21 cellular contexts compared by ENCODE assay signal in genomic region chr7:149827089-149827981, GRCh38. TPM values are rescaled to one million over a fixed set of nuclear protein-coding genes. Genes with fewer than 3 reads are reported as not detected.
DNase-seq lines count a peak whose midpoint lies in the region; ATAC-seq lines count a peak whose summit lies in the region.
"Had no signal": no experiment of that assay in that cellular context is flagged by ENCODE, and none has a peak within 500 bp of the region (broad histone marks: within the 10 kb centered on the region; RNA-seq: fewer than 3 reads in every experiment).

No MANE protein-coding gene starts in this region.

- H3K4me1 ChIP-seq in BLaER1: peaks cover 68% of the 10 kb centered on the region

- H3K4me1 Mint-ChIP-seq in activated T-helper 17 cell treated with anti-CD3 and anti-CD28 coated beads, Interleukin-2, amount 50 U/mL, for 72 hours: no peaks in the 10 kb centered on the region
- H3K4me1 Mint-ChIP-seq: activated CD4-positive, alpha-beta T cell treated with anti-CD3 and anti-CD28 coated beads, Interleukin-2, amount 10 ng/mL, durations not matched to agents 7 days and 5 days; activated naive CD4-positive, alpha-beta T cell treated with anti-CD3 and anti-CD28 coated beads, Interleukin-2, amount 50 U/mL, for 24 hours had no signal

- H3K27ac ChIP-seq in BLaER1: peak overlapping the region; percentile 85
- H3K27ac ChIP-seq: thoracic aorta, WERI-Rb-1 had no signal

- H3K36me3 Mint-ChIP-seq in activated T-helper 17 cell treated with anti-CD3 and anti-CD28 coated beads, Interleukin-2, amount 50 U/mL, for 72 hours (ENCODE audit: low read depth): no peaks in the 10 kb centered on the region
- H3K36me3 Mint-ChIP-seq: activated naive CD4-positive, alpha-beta T cell treated with anti-CD3 and anti-CD28 coated beads, Interleukin-2, amount 50 U/mL, for 24 hours; naive B cell; stimulated activated naive B cell treated with anti-CD40 and anti-IgM and Interleukin-4, amounts not matched to agents 10 μg/mL and 1 μg/mL and 100 μg/mL, for 72 hours had no signal

- peak; percentile 25 for ATAC-seq in activated T-helper 17 cell treated with anti-CD3 and anti-CD28 coated beads, Interleukin-2, amount 50 U/mL, for 72 hours (replicated peaks)
- ATAC-seq: stimulated activated naive B cell treated with anti-CD40 and anti-IgM and Interleukin-4, amounts not matched to agents 10 μg/mL and 1 μg/mL and 100 μg/mL, for 72 hours had no signal

- no peaks in the 10 kb centered on the region for H4K20me1 ChIP-seq in BLaER1

- H3K27me3 Mint-ChIP-seq in activated T-helper 17 cell treated with anti-CD3 and anti-CD28 coated beads, Interleukin-2, amount 50 U/mL, for 72 hours: peaks cover 3% of the 10 kb centered on the region

- no peak overlapping the region for H3K27ac Mint-ChIP-seq in activated T-helper 17 cell treated with anti-CD3 and anti-CD28 coated beads, Interleukin-2, amount 50 U/mL, for 72 hours
- H3K27ac Mint-ChIP-seq: activated CD4-positive, alpha-beta T cell treated with anti-CD3 and anti-CD28 coated beads, Interleukin-2, amount 10 ng/mL, durations not matched to agents 7 days and 5 days; activated naive CD4-positive, alpha-beta T cell treated with anti-CD3 and anti-CD28 coated beads, Interleukin-2, amount 50 U/mL, for 24 hours; CD4-positive, alpha-beta T cell; stimulated activated naive B cell treated with anti-CD40 and anti-IgM and Interleukin-4, amounts not matched to agents 10 μg/mL and 1 μg/mL and 100 μg/mL, for 72 hours had no signal

- H3K9ac ChIP-seq in BLaER1: peak overlapping the region; percentile 64; the same call in 1 of the 2 replicates

- no peak overlapping the region for H3K4me3 Mint-ChIP-seq in activated T-helper 17 cell treated with anti-CD3 and anti-CD28 coated beads, Interleukin-2, amount 50 U/mL, for 72 hours
- H3K4me3 Mint-ChIP-seq: activated CD4-positive, alpha-beta T cell treated with anti-CD3 and anti-CD28 coated beads, Interleukin-2, amount 10 ng/mL, durations not matched to agents 7 days and 5 days; activated naive CD4-positive, alpha-beta T cell treated with anti-CD3 and anti-CD28 coated beads, Interleukin-2, amount 50 U/mL, for 24 hours; CD4-positive, alpha-beta T cell; naive B cell; stimulated activated naive B cell treated with anti-CD40 and anti-IgM and Interleukin-4, amounts not matched to agents 10 μg/mL and 1 μg/mL and 100 μg/mL, for 72 hours had no signal

- H3K9me3 ChIP-seq in BLaER1: no peaks in the 10 kb centered on the region
- H3K9me3 ChIP-seq: MG63, thoracic aorta had no signal

- peak; percentile 14 for DNase-seq in DMS 273 treated with DMSO at 0.1 percent for 48 hours (lab: John Stamatoyannopoulos, UW)
- peak; percentile 73 for DNase-seq in posterior vena cava (ENCODE audit: low spot score)
- no peak for DNase-seq in glomerular visceral epithelial cell (ENCODE audit: extremely low spot score)
- DNase-seq in COLO829 (ENCODE audit: low spot score): no peak
- DNase-seq in NCI-H2196 treated with DMSO at 0.1 percent for 48 hours (lab: John Stamatoyannopoulos, UW; ENCODE audit: unreplicated experiment): no peak
- DNase-seq: activated CD4-positive, alpha-beta T cell treated with anti-CD3 and anti-CD28 coated beads, Interleukin-2, amount 10 ng/mL, durations not matched to agents 7 days and 5 days; CD4-positive, alpha-beta T cell; central memory CD4-positive, alpha-beta T cell; GDM1; KBM-7; MG63; naive B cell; NCI-H2227 treated with DMSO at 0.1 percent for 48 hours; retina; stimulated activated CD4-positive, alpha-beta T cell treated with anti-CD3 and anti-CD28 coated beads, Interleukin-4, amount 100 ng/mL, for 1 hour; stimulated activated naive B cell treated with anti-CD40 and anti-IgM and Interleukin-4, amounts not matched to agents 10 μg/mL and 1 μg/mL and 100 μg/mL, for 72 hours; WERI-Rb-1 had no signal

- no peaks in the 10 kb centered on the region for H3K27me3 ChIP-seq in BLaER1
- H3K27me3 ChIP-seq: MG63 had no signal

- intact Hi-C loops in posterior vena cava (cut with DNase I): no loop called here

- H3K4me2 ChIP-seq in BLaER1: peak overlapping the region; percentile 90

- H3K9me3 Mint-ChIP-seq in activated T-helper 17 cell treated with anti-CD3 and anti-CD28 coated beads, Interleukin-2, amount 50 U/mL, for 72 hours: no peaks in the 10 kb centered on the region
- H3K9me3 Mint-ChIP-seq: activated CD4-positive, alpha-beta T cell treated with anti-CD3 and anti-CD28 coated beads, Interleukin-2, amount 10 ng/mL, durations not matched to agents 7 days and 5 days; activated naive CD4-positive, alpha-beta T cell treated with anti-CD3 and anti-CD28 coated beads, Interleukin-2, amount 50 U/mL, for 24 hours; CD4-positive, alpha-beta T cell; naive B cell; stimulated activated naive B cell treated with anti-CD40 and anti-IgM and Interleukin-4, amounts not matched to agents 10 μg/mL and 1 μg/mL and 100 μg/mL, for 72 hours had no signal

- no peaks in the 10 kb centered on the region for H3K36me3 ChIP-seq in BLaER1
- H3K36me3 ChIP-seq: MG63, thoracic aorta, WERI-Rb-1 had no signal

- H3K4me3 ChIP-seq in BLaER1: peak overlapping the region; percentile 4; the same call in 1 of the 2 replicates
- H3K4me3 ChIP-seq: MG63, thoracic aorta had no signal

RNA-seq across cellular contexts. Expression of gene ZNF862, which starts 10.8 kb away (rescaled TPM):
- 10 to 100 TPM; 18.4 to 40.8 TPM for total RNA-seq in activated T-helper 17 cell treated with anti-CD3 and anti-CD28 coated beads, Interleukin-2, amount 50 U/mL, for 72 hours
- total RNA-seq in posterior vena cava: 10 to 100 TPM; 12.6 to 14.2 TPM

RNA-seq across cellular contexts. Expression of gene ATP6V0E2, which starts 46.4 kb away (rescaled TPM):
- total RNA-seq in activated T-helper 17 cell treated with anti-CD3 and anti-CD28 coated beads, Interleukin-2, amount 50 U/mL, for 72 hours: 10 to 100 TPM; 30.3 to 72.9 TPM
- 10 to 100 TPM; 13.0 to 13.2 TPM for total RNA-seq in posterior vena cava

RNA-seq across cellular contexts. Expression of gene ZNF467, which starts 53.9 kb away (rescaled TPM):
- total RNA-seq in activated T-helper 17 cell treated with anti-CD3 and anti-CD28 coated beads, Interleukin-2, amount 50 U/mL, for 72 hours: under 1 TPM in 1 of 2 donors, not detected in 1; 0.42 TPM
- 10 to 100 TPM; 10.9 to 12.0 TPM for total RNA-seq in posterior vena cava

Comparison
In these comparisons a context has a peak if more than half of its experiments do, and no peak if none do; other contexts are left out.
1. DNase-seq: peak in DMS 273 treated with DMSO at 0.1 percent for 48 hours (single experiment) and posterior vena cava (single experiment); none in glomerular visceral epithelial cell (single experiment), COLO829 (single experiment) and NCI-H2196 treated with DMSO at 0.1 percent for 48 hours (single experiment).
2. RNA of gene ZNF467, which starts 53.9 kb away (total RNA-seq): 10.9 to 12.0 TPM in posterior vena cava; 0.42 TPM in activated T-helper 17 cell treated with anti-CD3 and anti-CD28 coated beads, Interleukin-2, amount 50 U/mL, for 72 hours; every median in the first group is over 4 times any median in the second.